In genomic region chr2:120775801-120776589, GRCh38 we compare ENCODE assay signal across 17 cellular contexts. TPM values are rescaled to one million over a fixed set of nuclear protein-coding genes. Genes with fewer than 3 reads are reported as not detected.
"Had no signal": no experiment of that assay in that cellular context is flagged by ENCODE, and none has a peak within 500 bp of the region (broad histone marks: within the 10 kb centered on the region; RNA-seq: fewer than 3 reads in every experiment).

No MANE protein-coding gene starts in this region.

- H3K9ac ChIP-seq: parathyroid adenoma had no signal

- H3K4me1 ChIP-seq: colonic mucosa, parathyroid adenoma had no signal

- H3K9me3 ChIP-seq: colonic mucosa, thyroid gland, uterus had no signal

- ATAC-seq: activated naive CD4-positive, alpha-beta T cell treated with anti-CD3 and anti-CD28 coated beads, Interleukin-2, amount 50 U/mL, for 72 hours had no signal

- H3K27ac ChIP-seq: colonic mucosa, parathyroid adenoma, thyroid gland, uterus, VCaP had no signal

- DNase-seq: activated CD4-positive, alpha-beta T cell treated with anti-CD3 and anti-CD28 coated beads for 1 hour; activated CD8-positive, alpha-beta memory T cell treated with anti-CD3 and anti-CD28 coated beads for 24 hours; activated gamma-delta T cell; central memory CD4-positive, alpha-beta T cell; colonic mucosa; erythroblast; foreskin melanocyte; mesendoderm; naive thymus-derived CD4-positive, alpha-beta T cell; stimulated activated naive CD4-positive, alpha-beta T cell treated with Interleukin-2 at 50 U/mL for 16 hours; SW 1271; T-helper 2 cell; thyroid gland; uterus had no signal

- H3K79me2 ChIP-seq: parathyroid adenoma had no signal

- H3K36me3 ChIP-seq: colonic mucosa, thyroid gland, uterus had no signal

- H3K27me3 ChIP-seq: colonic mucosa, thyroid gland, uterus had no signal

- H3K4me3 ChIP-seq: colonic mucosa, thyroid gland, uterus had no signal

- H2AFZ ChIP-seq: parathyroid adenoma had no signal

RNA-seq across cellular contexts. Expression of gene GLI2, which starts 40.3 kb away (rescaled TPM):
- total RNA-seq: activated naive CD4-positive, alpha-beta T cell treated with anti-CD3 and anti-CD28 coated beads, Interleukin-2, amount 50 U/mL, for 72 hours had no signal
- polyA plus RNA-seq: naive thymus-derived CD4-positive, alpha-beta T cell had no signal
